In the genomic region with DNA sequence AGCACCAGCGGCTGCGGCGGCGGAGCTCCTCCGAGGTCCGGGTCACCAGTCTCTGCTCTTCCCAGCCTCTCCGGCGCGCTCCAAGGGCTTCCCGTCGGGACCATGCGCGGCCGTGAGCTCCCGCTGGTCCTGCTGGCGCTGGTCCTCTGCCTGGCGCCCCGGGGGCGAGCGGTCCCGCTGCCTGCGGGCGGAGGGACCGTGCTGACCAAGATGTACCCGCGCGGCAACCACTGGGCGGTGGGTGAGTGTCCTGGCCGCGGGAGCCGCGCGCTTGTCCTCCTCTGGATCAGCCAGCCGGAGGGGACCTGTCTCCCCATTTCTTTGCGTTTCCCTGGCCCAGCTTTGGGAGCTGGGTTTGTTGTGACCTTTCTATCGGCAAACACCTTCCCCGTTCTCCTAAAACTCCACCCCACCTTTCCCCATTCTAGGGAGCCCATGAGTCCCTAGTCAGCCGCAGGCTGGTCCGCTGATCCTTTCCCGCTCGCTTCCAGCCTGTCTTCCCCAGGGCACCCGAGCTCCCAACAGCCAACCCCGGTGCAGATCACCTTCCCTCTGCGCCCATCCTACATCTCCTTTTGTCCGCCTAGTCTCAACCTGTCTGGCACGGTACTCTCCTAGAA, we compare ENCODE assay signal across 1 cellular context.
TF ChIP-seq lines count a peak whose summit lies in the region.

No MANE protein-coding gene starts in this region.

TF ChIP-seq in A549, 52 proteins besides CTCF, POLR2A, EP300 and RAD21 (continued from another document):
- TF ChIP-seq ZFP36 (IDR thresholded peaks at IDR 0.05; ENCODE audit: borderline replicate concordance, partially characterized antibody) (no peak), SMC3 (IDR thresholded peaks at IDR 0.05) (no peak), RARB (CRISPR knock-in tag; IDR thresholded peaks at IDR 0.05) (no peak), ESRRA (IDR thresholded peaks at IDR 0.05; ENCODE audit: borderline replicate concordance, low read length) (no peak), FOSB (CRISPR knock-in tag; IDR thresholded peaks at IDR 0.05) (no peak), EHF (CRISPR knock-in tag; IDR thresholded peaks at IDR 0.05) (no peak), MAFK (IDR thresholded peaks at IDR 0.05; ENCODE audit: partially characterized antibody) (no peak), MAZ (IDR thresholded peaks at IDR 0.05; ENCODE audit: borderline replicate concordance, low read depth, low read length) (no peak), CEBPB (IDR thresholded peaks at IDR 0.05) (no peak), RFX5 (IDR thresholded peaks at IDR 0.05) (no peak)
- TF ChIP-seq, protein P1, sequence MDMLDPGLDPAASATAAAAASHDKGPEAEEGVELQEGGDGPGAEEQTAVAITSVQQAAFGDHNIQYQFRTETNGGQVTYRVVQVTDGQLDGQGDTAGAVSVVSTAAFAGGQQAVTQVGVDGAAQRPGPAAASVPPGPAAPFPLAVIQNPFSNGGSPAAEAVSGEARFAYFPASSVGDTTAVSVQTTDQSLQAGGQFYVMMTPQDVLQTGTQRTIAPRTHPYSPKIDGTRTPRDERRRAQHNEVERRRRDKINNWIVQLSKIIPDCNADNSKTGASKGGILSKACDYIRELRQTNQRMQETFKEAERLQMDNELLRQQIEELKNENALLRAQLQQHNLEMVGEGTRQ (IDR thresholded peaks at IDR 0.05) = no peak
